Comparison of ENCODE assay signal across 7 cellular contexts in genomic region chr9:114484854-114485443, GRCh38. TPM values are rescaled to one million over a fixed set of nuclear protein-coding genes. Genes with fewer than 3 reads are reported as not detected.
A peak's percentile ranks its signal among the peaks of the same experiment; 100 is the strongest.
DNase-seq lines count a peak whose midpoint lies in the region; ATAC-seq and TF ChIP-seq lines count a peak whose summit lies in the region.

No MANE protein-coding gene starts in this region.

- no peaks in the 10 kb centered on the region for H4K20me1 ChIP-seq in hepatocyte (ENCODE audit: insufficient read depth, poor library complexity, severe bottlenecking)

- peak; percentile 69 for ATAC-seq in GM19452 (IDR thresholded peaks at IDR 0.05; ENCODE audit: unreplicated experiment)

- DNase-seq in HL-60 (ENCODE audit: low read depth in 1 of 2, low spot score in 1 of 2) (peak; percentile 24 to 92), foreskin fibroblast (peak; percentile 34 to 60), HK-2 (ENCODE audit: unreplicated experiment) (no peak), NCI-H774 (lab: John Stamatoyannopoulos, UW) (no peak), hepatocyte (ENCODE audit: low spot score) (no peak)
- DNase-seq in activated CD4-positive, alpha-beta T cell treated with anti-CD3 and anti-CD28 coated beads, Interleukin-2, amount 50 U/mL, for 1 hour: peak; percentile 19

- H3K9me3 ChIP-seq in hepatocyte (ENCODE audit: low read depth): no peaks in the 10 kb centered on the region

- no peaks in the 10 kb centered on the region for H3K4me1 ChIP-seq in hepatocyte (ENCODE audit: insufficient read depth)

- 94% methylated on average over 8 of the region's 8 CpGs for WGBS in hepatocyte (ENCODE audit: low lambda C conversion rate, missing lambda C conversion rate)

- no peaks in the 10 kb centered on the region for H3K9me2 ChIP-seq in hepatocyte (replicated peaks; ENCODE audit: insufficient read depth)

- H3K4me2 ChIP-seq in hepatocyte: no peak overlapping the region

- H3K79me2 ChIP-seq in hepatocyte: no peaks in the 10 kb centered on the region

- no peak overlapping the region for H3K27ac ChIP-seq in HL-60 (replicated peaks)
- no peak overlapping the region for H3K27ac ChIP-seq in hepatocyte

- no peaks in the 10 kb centered on the region for H3K27me3 ChIP-seq in HL-60 (ENCODE audit: insufficient read depth, poor library complexity, severe bottlenecking)
- no peaks in the 10 kb centered on the region for H3K27me3 ChIP-seq in hepatocyte

- H2AFZ ChIP-seq in hepatocyte: no peak overlapping the region

- H3K4me3 ChIP-seq in HL-60 (replicated peaks; ENCODE audit: insufficient read depth, low read length) (no peak overlapping the region), foreskin fibroblast (ENCODE audit: low read depth in 1 of 2, low read length in 2 of 2) (no peak overlapping the region), hepatocyte (no peak overlapping the region)

- TF ChIP-seq CTCF in HL-60 (IDR thresholded peaks at IDR 0.05; ENCODE audit: insufficient read depth, low read length) (no peak), foreskin fibroblast (IDR thresholded peaks at IDR 0.05; ENCODE audit: low read depth, low read length) (no peak), hepatocyte (IDR thresholded peaks at IDR 0.05; ENCODE audit: poor library complexity) (no peak)

- no peaks in the 10 kb centered on the region for H3K36me3 ChIP-seq in hepatocyte (replicated peaks; ENCODE audit: insufficient read depth, low read depth)

RNA-seq across cellular contexts. Expression of gene WHRN, which starts 20.3 kb away (rescaled TPM):
- total RNA-seq in hepatocyte: 3.2 and 3.7 TPM in 2 replicates
- 6.6 and 14.4 TPM in 2 replicates for polyA plus RNA-seq in hepatocyte

Comparison
In these comparisons a context has a peak if more than half of its experiments do, and no peak if none do; other contexts are left out.
1. DNase-seq: peak in HL-60 (2 of 2), activated CD4-positive, alpha-beta T cell treated with anti-CD3 and anti-CD28 coated beads, Interleukin-2, amount 50 U/mL, for 1 hour (single experiment) and foreskin fibroblast (2 of 2); none in HK-2 (single experiment), NCI-H774 (single experiment) and hepatocyte (single experiment).